ENCODE assay signal across 1 cellular context in the genomic region with DNA sequence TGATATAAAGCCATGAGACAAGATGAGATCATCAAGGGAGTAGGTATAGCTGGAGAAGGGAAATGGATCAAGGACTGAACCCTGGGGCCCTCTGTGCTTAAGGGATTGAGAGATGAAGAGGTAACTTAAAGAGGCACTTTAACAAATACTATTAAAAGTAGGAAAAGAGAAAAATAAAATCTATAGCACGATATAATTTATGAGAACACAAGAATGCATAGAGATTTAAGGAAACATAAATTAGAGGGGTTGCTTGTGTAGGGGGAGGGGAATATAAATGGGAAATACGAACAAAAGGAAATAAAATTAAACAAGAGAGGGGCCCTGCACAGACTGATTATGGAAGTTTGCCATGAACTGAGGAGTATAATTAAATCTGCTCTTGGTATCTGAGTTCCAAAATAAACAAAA.
TF ChIP-seq lines count a peak whose summit lies in the region.

No MANE protein-coding gene starts in this region.

TF ChIP-seq in HEK293, 187 proteins besides CTCF, POLR2A, EP300 and RAD21 (continued from another document):
- TF ChIP-seq, protein P1, sequence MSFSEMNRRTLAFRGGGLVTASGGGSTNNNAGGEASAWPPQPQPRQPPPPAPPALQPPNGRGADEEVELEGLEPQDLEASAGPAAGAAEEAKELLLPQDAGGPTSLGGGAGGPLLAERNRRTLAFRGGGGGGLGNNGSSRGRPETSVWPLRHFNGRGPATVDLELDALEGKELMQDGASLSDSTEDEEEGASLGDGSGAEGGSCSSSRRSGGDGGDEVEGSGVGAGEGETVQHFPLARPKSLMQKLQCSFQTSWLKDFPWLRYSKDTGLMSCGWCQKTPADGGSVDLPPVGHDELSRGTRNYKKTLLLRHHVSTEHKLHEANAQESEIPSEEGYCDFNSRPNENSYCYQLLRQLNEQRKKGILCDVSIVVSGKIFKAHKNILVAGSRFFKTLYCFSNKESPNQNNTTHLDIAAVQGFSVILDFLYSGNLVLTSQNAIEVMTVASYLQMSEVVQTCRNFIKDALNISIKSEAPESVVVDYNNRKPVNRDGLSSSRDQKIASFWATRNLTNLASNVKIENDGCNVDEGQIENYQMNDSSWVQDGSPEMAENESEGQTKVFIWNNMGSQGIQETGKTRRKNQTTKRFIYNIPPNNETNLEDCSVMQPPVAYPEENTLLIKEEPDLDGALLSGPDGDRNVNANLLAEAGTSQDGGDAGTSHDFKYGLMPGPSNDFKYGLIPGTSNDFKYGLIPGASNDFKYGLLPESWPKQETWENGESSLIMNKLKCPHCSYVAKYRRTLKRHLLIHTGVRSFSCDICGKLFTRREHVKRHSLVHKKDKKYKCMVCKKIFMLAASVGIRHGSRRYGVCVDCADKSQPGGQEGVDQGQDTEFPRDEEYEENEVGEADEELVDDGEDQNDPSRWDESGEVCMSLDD (tag by site-specific recombination; IDR thresholded peaks at IDR 0.05) = no peak
- TF ChIP-seq ZNF114 (tag by site-specific recombination; IDR thresholded peaks at IDR 0.05) (no peak), WT1 (tag by site-specific recombination; IDR thresholded peaks at IDR 0.05) (peak; percentile 77)
